Comparison of ENCODE assay signal across 1 cellular context in the genomic region with DNA sequence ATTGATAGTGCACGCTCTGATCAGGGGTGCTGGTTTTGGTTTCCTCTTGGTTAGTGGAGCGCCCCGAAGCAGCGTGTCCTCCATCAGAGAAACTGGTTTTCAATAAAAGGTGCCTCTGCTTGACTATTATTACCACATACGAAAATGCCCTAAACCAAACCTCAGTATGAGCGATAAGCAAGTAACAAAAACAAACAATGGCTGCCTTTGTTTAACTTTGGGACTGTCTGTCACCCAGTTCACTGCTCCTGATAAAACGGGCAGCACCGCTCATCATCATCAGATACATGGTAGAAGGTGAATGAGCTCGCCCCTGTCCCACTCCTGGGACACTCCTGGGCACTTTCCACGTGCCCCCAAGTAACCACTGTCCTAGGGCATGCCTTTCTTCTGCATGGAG.
TF ChIP-seq lines count a peak whose summit lies in the region.

No MANE protein-coding gene starts in this region.

TF ChIP-seq in HEK293, 187 proteins besides CTCF, POLR2A, EP300 and RAD21 (continued from another document):
- TF ChIP-seq BCL6B (tag by site-specific recombination; IDR thresholded peaks at IDR 0.05) (no peak), ZSCAN4 (tag by site-specific recombination; IDR thresholded peaks at IDR 0.05) (no peak), ZEB2 (tag by site-specific recombination; IDR thresholded peaks at IDR 0.05) (no peak)
